ENCODE assay signal across 29 cellular contexts in the genomic region with DNA sequence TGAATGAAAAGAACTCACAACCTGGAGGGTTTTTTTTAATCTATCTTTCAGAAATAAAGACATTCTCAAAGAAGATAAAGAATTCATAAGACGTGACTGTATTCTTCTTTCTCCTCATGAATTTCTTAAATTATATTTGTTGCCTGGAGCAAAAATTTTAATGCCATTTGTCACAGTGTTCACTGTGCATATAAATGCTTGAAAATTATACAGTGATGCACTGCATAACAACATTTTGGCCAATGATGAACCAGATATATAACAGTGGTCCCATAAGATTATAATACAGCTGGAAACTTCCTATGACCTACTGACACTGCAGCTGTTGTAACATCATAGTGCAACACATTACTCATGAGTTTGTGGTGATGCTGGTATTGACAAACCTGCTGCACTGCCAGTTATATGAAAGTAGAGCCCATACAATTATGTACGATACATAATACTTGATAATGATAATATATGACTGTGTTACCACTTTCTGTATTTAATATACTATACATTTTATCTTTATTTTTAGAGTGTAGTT.
DNase-seq lines count a peak whose midpoint lies in the region; ATAC-seq lines count a peak whose summit lies in the region.
"Had no signal": no experiment of that assay in that cellular context is flagged by ENCODE, and none has a peak within 500 bp of the region (broad histone marks: within the 10 kb centered on the region; RNA-seq: fewer than 3 reads in every experiment).

No MANE protein-coding gene starts in this region.

- H3K36me3 Mint-ChIP-seq in activated naive CD4-positive, alpha-beta T cell treated with anti-CD3 and anti-CD28 coated beads, Interleukin-2, amount 50 U/mL, for 72 hours: no peaks in the 10 kb centered on the region
- H3K36me3 Mint-ChIP-seq: activated naive CD4-positive, alpha-beta T cell treated with anti-CD3 and anti-CD28 coated beads, Interleukin-2, amount 10 ng/mL, durations not matched to agents 7 days and 5 days; CD8-positive, alpha-beta memory T cell had no signal

- DNase-seq in EL (peak; percentile 13), HS-5 (ENCODE audit: low read depth) (peak; percentile 4), SKM-1 treated with dmso at 0.1 percent for 144 hours (lab: John Stamatoyannopoulos, UW; ENCODE audit: unreplicated experiment) (peak; percentile 11), foreskin melanocyte (peak; percentile 23), DMS79 treated with DMSO at 0.1 percent for 48 hours (lab: John Stamatoyannopoulos, UW) (no peak), left ventricle myocardium superior (no peak)
- no peak for DNase-seq in activated naive CD4-positive, alpha-beta T cell treated with anti-CD3 and anti-CD28 coated beads, Interleukin-2, amount 50 U/mL, for 72 hours (ENCODE audit: low spot score in 2 of 2)
- no peak for DNase-seq in activated naive CD4-positive, alpha-beta T cell treated with anti-CD3 and anti-CD28 coated beads, Interleukin-2, amount 50 U/mL, for 16 hours
- DNase-seq: ACHN; activated CD4-positive, alpha-beta T cell treated with anti-CD3 and anti-CD28 coated beads for 36 hours; activated CD8-positive, alpha-beta memory T cell treated with anti-CD3 and anti-CD28 coated beads, Interleukin-2, amount 50 U/mL, for 48 hours; activated CD8-positive, alpha-beta T cell treated with anti-CD3 and anti-CD28 coated beads for 36 hours; activated naive CD4-positive, alpha-beta T cell treated with anti-CD3 and anti-CD28 coated beads, Interleukin-2, amount 10 ng/mL, durations not matched to agents 7 days and 5 days; CD8-positive, alpha-beta memory T cell; DMS 273 treated with DMSO at 0.1 percent for 48 hours; glutamatergic neuron; islet precursor cell; left ventricle myocardium inferior; midbrain; naive thymus-derived CD8-positive, alpha-beta T cell; NCI-H146; NCI-H446 treated with DMSO at 0.1 percent for 48 hours; NCI-H774; nucleus accumbens; stimulated activated CD4-positive, alpha-beta T cell treated with anti-CD3 and anti-CD28 coated beads, Interleukin-4, amount 100 ng/mL, for 4 hours; SW 1271; T-helper 9 cell had no signal

- ATAC-seq in activated naive CD4-positive, alpha-beta T cell treated with anti-CD3 and anti-CD28 coated beads, Interleukin-2, amount 50 U/mL, for 72 hours: no peak
- ATAC-seq in left ventricle myocardium superior: no peak
- ATAC-seq: activated CD4-positive, alpha-beta T cell treated with anti-CD3 and anti-CD28 coated beads for 36 hours; activated CD8-positive, alpha-beta T cell treated with anti-CD3 and anti-CD28 coated beads for 36 hours; HCT116; naive thymus-derived CD8-positive, alpha-beta T cell; sciatic nerve had no signal

- intact Hi-C loops in left ventricle myocardium superior (cut with micrococcal nuclease): no loop called here

- H3K27ac Mint-ChIP-seq in activated naive CD4-positive, alpha-beta T cell treated with anti-CD3 and anti-CD28 coated beads, Interleukin-2, amount 50 U/mL, for 72 hours: no peak overlapping the region
- H3K27ac Mint-ChIP-seq: activated CD4-positive, alpha-beta T cell treated with anti-CD3 and anti-CD28 coated beads for 36 hours; activated CD8-positive, alpha-beta T cell treated with anti-CD3 and anti-CD28 coated beads for 36 hours; activated naive CD4-positive, alpha-beta T cell treated with anti-CD3 and anti-CD28 coated beads, Interleukin-2, amount 10 ng/mL, durations not matched to agents 7 days and 5 days; CD8-positive, alpha-beta memory T cell; naive thymus-derived CD8-positive, alpha-beta T cell had no signal

- H3K9me3 Mint-ChIP-seq in activated naive CD4-positive, alpha-beta T cell treated with anti-CD3 and anti-CD28 coated beads, Interleukin-2, amount 50 U/mL, for 72 hours: no peaks in the 10 kb centered on the region
- H3K9me3 Mint-ChIP-seq: activated naive CD4-positive, alpha-beta T cell treated with anti-CD3 and anti-CD28 coated beads, Interleukin-2, amount 10 ng/mL, durations not matched to agents 7 days and 5 days had no signal

Comparison
In these comparisons a context has a peak if more than half of its experiments do, and no peak if none do; other contexts are left out.
1. DNase-seq: peak in EL (single experiment), HS-5 (single experiment), SKM-1 treated with dmso at 0.1 percent for 144 hours (single experiment) and foreskin melanocyte (single experiment); none in activated naive CD4-positive, alpha-beta T cell treated with anti-CD3 and anti-CD28 coated beads, Interleukin-2, amount 50 U/mL, for 72 hours (0 of 2), DMS79 treated with DMSO at 0.1 percent for 48 hours (single experiment), left ventricle myocardium superior (single experiment) and activated naive CD4-positive, alpha-beta T cell treated with anti-CD3 and anti-CD28 coated beads, Interleukin-2, amount 50 U/mL, for 16 hours (single experiment).